ENCODE assay signal across 1 cellular context in genomic region chr15:44195151-44195740, GRCh38.
TF ChIP-seq lines count a peak whose summit lies in the region.

FRMD5 (minus strand) TSS chr15:44195271.

TF ChIP-seq in GM23338, 12 proteins besides CTCF, POLR2A, EP300 and RAD21 (continued from another document):
- TF ChIP-seq ZNF462 (CRISPR knock-in tag; IDR thresholded peaks at IDR 0.05) = no peak
- TF ChIP-seq STAT1 (IDR thresholded peaks at IDR 0.05; ENCODE audit: unreplicated experiment) = no peak
- TF ChIP-seq ZNF331 (CRISPR knock-in tag; IDR thresholded peaks at IDR 0.05; ENCODE audit: low read depth) = no peak
- TF ChIP-seq EZH2 (IDR thresholded peaks at IDR 0.05; ENCODE audit: low read depth, unreplicated experiment) = no peak
TF ChIP-seq in GM23338: peak in this region for 2.
